Comparison of ENCODE assay signal across 8 cellular contexts in the genomic region with DNA sequence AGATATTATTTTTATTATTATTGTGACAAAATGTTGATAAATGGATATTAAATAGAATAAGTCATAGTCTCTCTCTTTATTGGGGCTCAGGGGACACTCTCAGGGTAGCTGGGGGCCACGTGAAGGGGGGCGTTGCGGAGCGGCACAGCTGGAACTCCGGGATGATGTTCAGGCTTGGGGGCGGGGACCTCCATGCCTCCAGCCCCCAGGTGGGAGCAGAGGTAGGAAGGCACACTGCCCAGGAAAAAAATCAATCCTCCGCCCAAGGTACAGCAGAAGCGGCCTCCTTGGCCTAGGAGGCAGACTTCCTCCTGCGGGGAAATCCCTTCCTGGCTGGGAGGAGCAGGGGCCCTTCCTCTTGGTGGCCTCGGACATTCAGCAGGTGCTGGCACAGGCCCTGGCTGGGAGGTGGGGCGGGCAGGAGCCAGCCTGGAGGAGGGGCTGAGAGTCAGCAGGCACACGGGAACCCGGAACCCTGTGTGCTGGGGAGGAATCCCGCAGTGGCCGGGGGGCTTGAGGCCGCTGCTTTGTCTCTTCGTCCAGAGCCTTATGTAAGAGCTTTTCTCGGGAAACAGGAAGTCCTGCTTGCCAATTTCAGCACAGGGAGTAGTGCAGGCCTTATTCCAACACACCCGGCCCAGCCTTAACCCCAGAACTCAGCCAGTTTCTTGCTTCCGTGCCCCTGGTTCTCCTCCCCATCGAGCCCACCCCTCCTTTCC. TPM values are rescaled to one million over a fixed set of nuclear protein-coding genes. Genes with fewer than 3 reads are reported as not detected.
A peak's percentile ranks its signal among the peaks of the same experiment; 100 is the strongest.
DNase-seq lines count a peak whose midpoint lies in the region; ATAC-seq, FAIRE-seq and TF ChIP-seq lines count a peak whose summit lies in the region.

No MANE protein-coding gene starts in this region.

- peak overlapping the region; percentile 89 to 98 (median 97) for H3K27ac Mint-ChIP-seq in brain

- peak overlapping the region; percentile 47 to 90 (median 60) for H3K4me3 Mint-ChIP-seq in brain

- intact Hi-C loops in sigmoid colon (cut with DNase I) = no loop called here

- CTCF ChIA-PET in A549 (lab: Yijun Ruan, JAX) = interaction anchor here (0.8 to 11.3 kb wide), 13 partner anchors 12 to 512 kb away, joined by 3 to 232 read pairs (median 4); a partner anchor contains a TSS
- CTCF ChIA-PET in GM10248 (lab: Yijun Ruan, JAX) = interaction anchor here (0.7 to 6.5 kb wide), 7 partner anchors 8 to 231 kb away, joined by 3 to 55 read pairs (median 3); a partner anchor contains a TSS

- H3K27me3 ChIP-seq in sigmoid colon = no peaks in the 10 kb centered on the region

- H3K4me2 ChIP-seq in A549 = peak overlapping the region; percentile 57

- WGBS in A549 (ENCODE audit: missing lambda C conversion rate) = 54% methylated on average over 21 of the region's 21 CpGs
- 4 to 14% methylated on average over 21 of the region's 21 CpGs for WGBS in sigmoid colon, 2 donors

- peaks cover 54% of the 10 kb centered on the region for H3K4me1 Mint-ChIP-seq in brain

- POLR2A ChIA-PET in A549 (lab: Yijun Ruan, JAX) = no interaction called here
- POLR2A ChIA-PET in GM10248 (lab: Yijun Ruan, JAX) = interaction anchor here (0.6 kb wide), 1 partner anchor 21 kb away, joined by 3 read pairs; a partner anchor contains a TSS

- no peak for ATAC-seq in A549
- ATAC-seq in GM18502 (IDR thresholded peaks at IDR 0.05; ENCODE audit: poor library complexity, unreplicated experiment) = no peak
- ATAC-seq in GM21367 (IDR thresholded peaks at IDR 0.05; ENCODE audit: unreplicated experiment) = no peak

- no peak for FAIRE-seq in A549 (lab: Jason Lieb, UNC)

- TF ChIP-seq EP300 in A549 (IDR thresholded peaks at IDR 0.05) = no peak
- TF ChIP-seq EP300 in sigmoid colon (IDR thresholded peaks at IDR 0.05) = peak in 2 of 4 donors; percentile 35 to 36

- H3K9me3 ChIP-seq in A549 (no peaks in the 10 kb centered on the region), iPS-18c (ENCODE audit: control insufficient read depth, insufficient read depth, low read length) (no peaks in the 10 kb centered on the region), sigmoid colon (no peaks in the 10 kb centered on the region)

- H3K4me3 ChIP-seq in A549 = no peak overlapping the region
- H3K4me3 ChIP-seq in iPS-18c (ENCODE audit: insufficient read depth, low read depth, low read length) = peak overlapping the region; percentile 28; the same call in 1 of the 2 replicates
- peak overlapping the region; percentile 2 to 97 (median 84) for H3K4me3 ChIP-seq in sigmoid colon

- no peak for TF ChIP-seq RAD21 in A549 (conservative IDR thresholded peaks at IDR 0.05 in 1 of 2, IDR thresholded peaks at IDR 0.05 in 1 of 2)

- peaks cover 0 to 5% (median 0%) of the 10 kb centered on the region in 4 donors for H3K36me3 ChIP-seq in sigmoid colon

- peak in 1 of 2 experiments; percentile 50 for DNase-seq in A549 (ENCODE audit: low read depth in 1 of 2, low spot score in 1 of 2)
- peak; percentile 59 for DNase-seq in GM10248 (ENCODE audit: extremely low spot score)
- DNase-seq in NCI-H2227 treated with DMSO at 0.1 percent for 48 hours (lab: John Stamatoyannopoulos, UW) = peak; percentile 34
- peak; percentile 96 for DNase-seq in sigmoid colon

- no peaks in the 10 kb centered on the region for H3K9me3 Mint-ChIP-seq in brain

- H3K4me1 ChIP-seq in A549 (peaks cover 37% of the 10 kb centered on the region), sigmoid colon (peaks cover 0 to 51% (median 47%) of the 10 kb centered on the region in 4 donors)

- H3K27me3 Mint-ChIP-seq in brain = peaks cover 24% of the 10 kb centered on the region

- no peak for TF ChIP-seq CTCF in A549 (IDR thresholded peaks at IDR 0.05)
- no peak for TF ChIP-seq CTCF in GM10248 (IDR thresholded peaks at IDR 0.05; ENCODE audit: control extremely low read depth, extremely low read depth, low read depth, missing control alignments)
- no peak for TF ChIP-seq CTCF in brain (conservative IDR thresholded peaks at IDR 0.05)
- TF ChIP-seq CTCF in sigmoid colon (IDR thresholded peaks at IDR 0.05) = no peak

- no peak for TF ChIP-seq POLR2A in A549 (IDR thresholded peaks at IDR 0.05; ENCODE audit: low read length)
- TF ChIP-seq POLR2A in sigmoid colon (IDR thresholded peaks at IDR 0.05) = peak; percentile 43 to 85

- H3K36me3 Mint-ChIP-seq in brain = no peaks in the 10 kb centered on the region

- H3K27ac ChIP-seq in A549 = peak overlapping the region; percentile 41 to 74; a peak in 5 of 6 replicates
- peak overlapping the region; percentile 89 to 98 (median 97) for H3K27ac ChIP-seq in sigmoid colon

TF ChIP-seq in A549, 52 proteins besides CTCF, POLR2A, EP300 and RAD21 (continues in another document):
- TF ChIP-seq TP53 (CRISPR knock-in tag; IDR thresholded peaks at IDR 0.05) (no peak), RFX5 (IDR thresholded peaks at IDR 0.05) (no peak), HOXA7 (CRISPR knock-in tag; IDR thresholded peaks at IDR 0.05) (no peak), POLR2AphosphoS2 (conservative IDR thresholded peaks at IDR 0.05; ENCODE audit: low read length) (no peak), HOXB5 (CRISPR knock-in tag; IDR thresholded peaks at IDR 0.05) (no peak), JUNB (IDR thresholded peaks at IDR 0.05) (no peak)
- TF ChIP-seq, protein P1, sequence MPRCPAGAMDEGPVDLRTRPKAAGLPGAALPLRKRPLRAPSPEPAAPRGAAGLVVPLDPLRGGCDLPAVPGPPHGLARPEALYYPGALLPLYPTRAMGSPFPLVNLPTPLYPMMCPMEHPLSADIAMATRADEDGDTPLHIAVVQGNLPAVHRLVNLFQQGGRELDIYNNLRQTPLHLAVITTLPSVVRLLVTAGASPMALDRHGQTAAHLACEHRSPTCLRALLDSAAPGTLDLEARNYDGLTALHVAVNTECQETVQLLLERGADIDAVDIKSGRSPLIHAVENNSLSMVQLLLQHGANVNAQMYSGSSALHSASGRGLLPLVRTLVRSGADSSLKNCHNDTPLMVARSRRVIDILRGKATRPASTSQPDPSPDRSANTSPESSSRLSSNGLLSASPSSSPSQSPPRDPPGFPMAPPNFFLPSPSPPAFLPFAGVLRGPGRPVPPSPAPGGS (IDR thresholded peaks at IDR 0.05) = no peak
- TF ChIP-seq, protein P2, sequence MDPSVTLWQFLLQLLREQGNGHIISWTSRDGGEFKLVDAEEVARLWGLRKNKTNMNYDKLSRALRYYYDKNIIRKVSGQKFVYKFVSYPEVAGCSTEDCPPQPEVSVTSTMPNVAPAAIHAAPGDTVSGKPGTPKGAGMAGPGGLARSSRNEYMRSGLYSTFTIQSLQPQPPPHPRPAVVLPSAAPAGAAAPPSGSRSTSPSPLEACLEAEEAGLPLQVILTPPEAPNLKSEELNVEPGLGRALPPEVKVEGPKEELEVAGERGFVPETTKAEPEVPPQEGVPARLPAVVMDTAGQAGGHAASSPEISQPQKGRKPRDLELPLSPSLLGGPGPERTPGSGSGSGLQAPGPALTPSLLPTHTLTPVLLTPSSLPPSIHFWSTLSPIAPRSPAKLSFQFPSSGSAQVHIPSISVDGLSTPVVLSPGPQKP (IDR thresholded peaks at IDR 0.05; ENCODE audit: low read depth, low read length) = no peak

RNA-seq across cellular contexts. Expression of a gene that starts 0.6 kb away (rescaled TPM):
- polyA plus RNA-seq in A549 (2011; rRNA removed) (1.0 TPM in 2 replicates), A549 (2017; fragmentation: RNase III; extraction: RNeasy Plus Mini Kit Qiagen cat#74134 plus additional on column Dnase treatment) (0.41 to 0.78 TPM (median 0.61 TPM) in 3 replicates), brain (ENCODE audit: insufficient read depth, low read depth, low replicate concordance) (17.3 TPM), sigmoid colon (100 to 1,000 TPM in 1 of 3 donors, 10 to 100 TPM in 2; 15.6 to 108 (median 21.0) TPM)
- 0.15 and 0.35 TPM in 2 replicates for polyA plus RNA-seq in A549 (2012; cell fraction: cytosol; rRNA removed)
- polyA plus RNA-seq in A549 (2012; cell fraction: nucleus; rRNA removed) = 0.88 and 1.0 TPM in 2 replicates
- polyA minus RNA-seq in A549 (2011; rRNA and poly(A)+ RNA removed) = 0.29 and 1.1 TPM in 2 replicates
- 10 to 100 TPM; 20.2 to 41.0 (median 24.5) TPM for total RNA-seq in sigmoid colon

RNA-seq across cellular contexts. Expression of a gene that starts 3.7 kb away (rescaled TPM):
- 150 and 165 TPM in 2 replicates for polyA plus RNA-seq in A549 (2011; rRNA removed)
- 122 and 159 TPM in 2 replicates for polyA plus RNA-seq in A549 (2012; cell fraction: cytosol; rRNA removed)
- polyA plus RNA-seq in A549 (2012; cell fraction: nucleus; rRNA removed) = 85.8 and 114 TPM in 2 replicates
- 104 to 119 TPM (median 114 TPM) in 3 replicates for polyA plus RNA-seq in A549 (2017; fragmentation: RNase III; extraction: RNeasy Plus Mini Kit Qiagen cat#74134 plus additional on column Dnase treatment)
- polyA minus RNA-seq in A549 (2011; rRNA and poly(A)+ RNA removed) = 152 and 162 TPM in 2 replicates
- 125 TPM for polyA plus RNA-seq in brain (ENCODE audit: insufficient read depth, low read depth, low replicate concordance)
- 10 to 100 TPM; 73.5 to 91.1 (median 81.1) TPM for total RNA-seq in sigmoid colon
- 10 to 100 TPM; 28.2 to 55.4 (median 35.6) TPM for polyA plus RNA-seq in sigmoid colon

RNA-seq across cellular contexts. Expression of a gene that starts 9.1 kb away (rescaled TPM):
- polyA plus RNA-seq in A549 (2011; rRNA removed) (11.9 and 12.4 TPM in 2 replicates), A549 (2017; fragmentation: RNase III; extraction: RNeasy Plus Mini Kit Qiagen cat#74134 plus additional on column Dnase treatment) (7.9 to 9.9 TPM (median 9.7 TPM) in 3 replicates), brain (ENCODE audit: insufficient read depth, low read depth, low replicate concordance) (34.5 TPM), sigmoid colon (10 to 100 TPM; 18.0 to 45.0 (median 26.1) TPM)
- polyA plus RNA-seq in A549 (2012; cell fraction: cytosol; rRNA removed) = 15.2 and 16.6 TPM in 2 replicates
- 8.7 and 10.0 TPM in 2 replicates for polyA plus RNA-seq in A549 (2012; cell fraction: nucleus; rRNA removed)
- 2.7 and 3.3 TPM in 2 replicates for polyA minus RNA-seq in A549 (2011; rRNA and poly(A)+ RNA removed)
- total RNA-seq in sigmoid colon = 100 to 1,000 TPM in 2 of 4 donors, 10 to 100 TPM in 2; 60.1 to 122 (median 91.8) TPM

RNA-seq across cellular contexts. Expression of a gene that starts 21.5 kb away (rescaled TPM):
- polyA plus RNA-seq in A549 (2011; rRNA removed) (14.9 and 17.7 TPM in 2 replicates), A549 (2017; fragmentation: RNase III; extraction: RNeasy Plus Mini Kit Qiagen cat#74134 plus additional on column Dnase treatment) (6.5 to 11.6 TPM (median 9.8 TPM) in 3 replicates), brain (ENCODE audit: insufficient read depth, low read depth, low replicate concordance) (23.2 TPM), sigmoid colon (100 to 1,000 TPM in 2 of 3 donors, 10 to 100 TPM in 1; 58.3 to 161 (median 118) TPM)
- 17.1 and 18.6 TPM in 2 replicates for polyA plus RNA-seq in A549 (2012; cell fraction: cytosol; rRNA removed)
- polyA plus RNA-seq in A549 (2012; cell fraction: nucleus; rRNA removed) = 3.5 and 7.3 TPM in 2 replicates
- 10.1 and 10.5 TPM in 2 replicates for polyA minus RNA-seq in A549 (2011; rRNA and poly(A)+ RNA removed)
- 10 to 100 TPM; 24.6 to 56.4 (median 37.0) TPM for total RNA-seq in sigmoid colon

RNA-seq across cellular contexts. Expression of a gene that starts 25.7 kb away (rescaled TPM):
- polyA plus RNA-seq in A549 (2011; rRNA removed) (148 and 204 TPM in 2 replicates), A549 (2017; fragmentation: RNase III; extraction: RNeasy Plus Mini Kit Qiagen cat#74134 plus additional on column Dnase treatment) (126 to 134 TPM (median 127 TPM) in 3 replicates), brain (ENCODE audit: insufficient read depth, low read depth, low replicate concordance) (148 TPM), sigmoid colon (100 to 1,000 TPM in 1 of 3 donors, 10 to 100 TPM in 2; 38.4 to 121 (median 45.3) TPM)
- polyA plus RNA-seq in A549 (2012; cell fraction: cytosol; rRNA removed) = 202 and 249 TPM in 2 replicates
- 243 and 331 TPM in 2 replicates for polyA plus RNA-seq in A549 (2012; cell fraction: nucleus; rRNA removed)
- 156 and 191 TPM in 2 replicates for polyA minus RNA-seq in A549 (2011; rRNA and poly(A)+ RNA removed)
- total RNA-seq in sigmoid colon = 10 to 100 TPM; 38.5 to 67.1 (median 50.8) TPM
